16 cellular contexts compared by ENCODE assay signal in the genomic region with DNA sequence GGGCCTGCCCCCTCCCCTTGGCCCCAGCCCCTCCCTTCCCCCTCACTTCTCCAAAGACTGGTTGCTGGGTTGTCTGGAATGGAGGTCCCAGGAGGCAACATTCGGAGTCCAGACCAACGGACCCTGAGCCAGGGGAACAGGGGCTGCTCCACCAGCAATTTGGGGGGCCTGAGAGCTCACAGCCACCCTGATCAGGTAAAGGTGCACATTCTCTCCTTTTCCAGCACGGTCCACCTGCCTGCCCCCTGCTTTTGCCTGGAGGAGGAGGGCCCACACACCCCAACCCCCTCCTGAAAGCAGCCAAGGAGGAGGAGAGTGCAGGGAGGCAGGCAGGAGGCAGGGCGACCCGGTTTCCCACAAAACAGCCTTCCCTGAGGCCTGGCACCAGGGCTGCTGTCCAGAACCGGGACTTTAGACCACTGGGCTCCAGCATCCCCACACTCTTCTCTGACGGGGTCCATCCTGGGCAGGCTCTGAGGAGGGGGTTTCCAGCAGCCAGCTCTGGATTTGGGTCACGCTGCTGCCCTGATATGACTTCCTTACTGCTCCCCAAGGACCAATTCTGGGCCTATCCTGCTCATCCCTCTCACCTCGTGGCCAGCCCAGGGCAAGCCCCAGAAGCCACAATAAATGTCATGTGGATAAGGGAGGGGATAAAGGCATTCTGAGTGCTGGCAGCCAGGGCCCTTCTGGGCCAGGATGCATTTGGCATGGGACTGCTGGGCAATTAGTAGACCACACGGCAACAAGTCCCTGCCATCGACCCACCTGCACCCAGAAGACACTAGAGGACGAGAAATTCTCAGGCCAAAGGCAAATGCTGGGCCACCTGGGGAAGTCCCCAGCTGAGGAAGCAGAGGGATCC. TPM values are rescaled to one million over a fixed set of nuclear protein-coding genes. Genes with fewer than 3 reads are reported as not detected.
DNase-seq lines count a peak whose midpoint lies in the region; ATAC-seq and TF ChIP-seq lines count a peak whose summit lies in the region.
"Had no signal": no experiment of that assay in that cellular context is flagged by ENCODE, and none has a peak within 500 bp of the region (broad histone marks: within the 10 kb centered on the region; RNA-seq: fewer than 3 reads in every experiment).

No MANE protein-coding gene starts in this region.

- TF ChIP-seq CTCF in brain (conservative IDR thresholded peaks at IDR 0.05) (no peak), neural crest cell (conservative IDR thresholded peaks at IDR 0.05) (no peak)

- H3K27me3 ChIP-seq in BLaER1, result peaks cover 62% of the 10 kb centered on the region

- H3K27me3 Mint-ChIP-seq in brain (peaks cover 50% of the 10 kb centered on the region), neural crest cell (ENCODE audit: low read depth) (peaks cover 62% of the 10 kb centered on the region)

- no peak overlapping the region for H3K4me3 ChIP-seq in BLaER1

- H3K9ac ChIP-seq in BLaER1, result no peak overlapping the region

- H3K27ac Mint-ChIP-seq in brain (peak overlapping the region in 4 of 5 experiments; percentile 38 to 96 (median 69)), neural crest cell (ENCODE audit: unreplicated experiment) (no peak overlapping the region)
- H3K27ac Mint-ChIP-seq: activated CD8-positive, alpha-beta T cell treated with anti-CD3 and anti-CD28 coated beads for 36 hours; dendritic cell treated with granulocyte-macrophage colony-stimulating factor and Interleukin-4, amounts not matched to agents 40 ng/mL and 50 ng/mL, for 4 days had no signal

- H3K4me2 ChIP-seq in BLaER1, result peak overlapping the region; percentile 43

- H3K9me3 Mint-ChIP-seq in brain, result no peaks in the 10 kb centered on the region
- peaks cover 4% of the 10 kb centered on the region for H3K9me3 Mint-ChIP-seq in neural crest cell
- H3K9me3 Mint-ChIP-seq: activated CD8-positive, alpha-beta T cell treated with anti-CD3 and anti-CD28 coated beads for 36 hours; dendritic cell treated with granulocyte-macrophage colony-stimulating factor and Interleukin-4, amounts not matched to agents 40 ng/mL and 50 ng/mL, for 4 days had no signal

- H3K4me3 Mint-ChIP-seq in brain (peak overlapping the region; percentile 83 to 95 (median 88)), neural crest cell (peak overlapping the region; percentile 80)

- no peaks in the 10 kb centered on the region for H3K9me3 ChIP-seq in BLaER1
- H3K9me3 ChIP-seq: thoracic aorta had no signal

- DNase-seq in G401 (ENCODE audit: low spot score) (peak; percentile 46), neural crest cell (ENCODE audit: low read depth, low spot score) (no peak)
- no peak for DNase-seq in activated CD4-positive, alpha-beta T cell treated with anti-CD3 and anti-CD28 coated beads for 4 hours
- DNase-seq: erythroblast; KG1; midbrain; NCI-H774; stimulated activated CD4-positive, alpha-beta T cell treated with anti-CD3 and anti-CD28 coated beads, Interleukin-2, amount 100 ng/mL, for 48 hours had no signal

- H3K36me3 ChIP-seq in BLaER1, result no peaks in the 10 kb centered on the region
- H3K36me3 ChIP-seq: thoracic aorta had no signal

- peaks cover 39% of the 10 kb centered on the region for H3K4me1 Mint-ChIP-seq in brain
- H3K4me1 Mint-ChIP-seq in neural crest cell, result peaks cover 5% of the 10 kb centered on the region

- in situ Hi-C loops in G401 (cut with HindIII; ENCODE audit: low sequenced_read_pairs), result no loop called here

- H3K27ac ChIP-seq in BLaER1, result no peak overlapping the region
- H3K27ac ChIP-seq: HL-60, thoracic aorta had no signal

- peaks cover 12% of the 10 kb centered on the region for H3K4me1 ChIP-seq in BLaER1

- no peak for ATAC-seq in HG02571 (IDR thresholded peaks at IDR 0.05; ENCODE audit: unreplicated experiment)
- no peak for ATAC-seq in GM21390 (IDR thresholded peaks at IDR 0.05; ENCODE audit: unreplicated experiment)

- H4K20me1 ChIP-seq in BLaER1, result peaks cover 30% of the 10 kb centered on the region

- H3K36me3 Mint-ChIP-seq in brain (no peaks in the 10 kb centered on the region), neural crest cell (ENCODE audit: low read depth) (no peaks in the 10 kb centered on the region)

RNA-seq across cellular contexts. Expression of gene CAMK2B, which starts 1.1 kb away (rescaled TPM):
- 0.06 and 2.2 TPM in 2 replicates for total RNA-seq in G401 (2014; rRNA removed; shearing (Covaris generic))
- polyA plus RNA-seq in brain (ENCODE audit: insufficient read depth, low read depth, low replicate concordance), result 88.4 TPM
- total RNA-seq in neural crest cell, result 1.6 and 2.4 TPM in 2 replicates
